In genomic region chr10:126432507-126432906, GRCh38 we compare ENCODE assay signal across 15 cellular contexts. TPM values are rescaled to one million over a fixed set of nuclear protein-coding genes. Genes with fewer than 3 reads are reported as not detected.
DNase-seq lines count a peak whose midpoint lies in the region; ATAC-seq and TF ChIP-seq lines count a peak whose summit lies in the region.
"Had no signal": no experiment of that assay in that cellular context is flagged by ENCODE, and none has a peak within 500 bp of the region (broad histone marks: within the 10 kb centered on the region; RNA-seq: fewer than 3 reads in every experiment).

No MANE protein-coding gene starts in this region.

- H3K79me2 ChIP-seq in PC-3 (ENCODE audit: low read length): no peaks in the 10 kb centered on the region

- no peak for TF ChIP-seq POLR2A in esophagus muscularis mucosa (IDR thresholded peaks at IDR 0.05; ENCODE audit: low read depth)

- H3K4me3 ChIP-seq in CD8-positive, alpha-beta memory T cell (ENCODE audit: low read length): no peak overlapping the region
- H3K4me3 ChIP-seq in PC-3 (ENCODE audit: low read length): no peak overlapping the region
- no peak overlapping the region for H3K4me3 ChIP-seq in esophagus muscularis mucosa
- H3K4me3 ChIP-seq: GM23338 had no signal

- H3K9me3 Mint-ChIP-seq in CD8-positive, alpha-beta memory T cell: peaks cover 0 to 7% (median 2%) of the 10 kb centered on the region in 5 donors
- H3K9me3 Mint-ChIP-seq: CD4-positive, alpha-beta T cell; GM23338 had no signal

- H3K27ac ChIP-seq in CD8-positive, alpha-beta memory T cell (ENCODE audit: low read depth, low read length): no peak overlapping the region
- H3K27ac ChIP-seq in PC-3 (ENCODE audit: low read length) (peak overlapping the region; percentile 72), esophagus muscularis mucosa (replicated peaks in 1 of 4) (no peak overlapping the region)

- H3K27me3 Mint-ChIP-seq in CD8-positive, alpha-beta memory T cell: no peaks in the 10 kb centered on the region

- 82% methylated on average over 7 of the region's 7 CpGs for WGBS in esophagus muscularis mucosa

- peak overlapping the region in 7 of 8 donors; percentile 64 to 93 (median 74) for H3K27ac Mint-ChIP-seq in CD8-positive, alpha-beta memory T cell
- H3K27ac Mint-ChIP-seq: CD4-positive, alpha-beta T cell; GM23338 had no signal

- no peak for ATAC-seq in PC-3
- ATAC-seq in HG03521 (IDR thresholded peaks at IDR 0.05; ENCODE audit: unreplicated experiment): no peak
- no peak for ATAC-seq in GM21390 (IDR thresholded peaks at IDR 0.05; ENCODE audit: unreplicated experiment)
- no peak for ATAC-seq in GM19467 (IDR thresholded peaks at IDR 0.05; ENCODE audit: unreplicated experiment)
- ATAC-seq: GM23338 had no signal

- H3K36me3 Mint-ChIP-seq in CD8-positive, alpha-beta memory T cell: no peaks in the 10 kb centered on the region

- H3K4me2 ChIP-seq in PC-3 (ENCODE audit: low read length): no peak overlapping the region
- H3K4me2 ChIP-seq: GM23338 had no signal

- no peak for TF ChIP-seq CTCF in PC-3 (conservative IDR thresholded peaks at IDR 0.05; ENCODE audit: low read depth, low read length)
- TF ChIP-seq CTCF in esophagus muscularis mucosa (IDR thresholded peaks at IDR 0.05): no peak

- intact Hi-C loops in PC-3 (cut with micrococcal nuclease) (no loop called here), esophagus muscularis mucosa (cut with DNase I) (no loop called here)

- no peaks in the 10 kb centered on the region for H3K4me1 ChIP-seq in CD8-positive, alpha-beta memory T cell (ENCODE audit: insufficient read depth, low read length)
- H3K4me1 ChIP-seq in PC-3 (ENCODE audit: insufficient read depth, low read length) (peaks cover 16% of the 10 kb centered on the region), esophagus muscularis mucosa (no peaks in the 10 kb centered on the region)

- no peak for TF ChIP-seq EP300 in esophagus muscularis mucosa (IDR thresholded peaks at IDR 0.05)

- H3K4me1 Mint-ChIP-seq in CD8-positive, alpha-beta memory T cell: peaks cover 0 to 11% (median 10%) of the 10 kb centered on the region in 3 donors
- H3K4me1 Mint-ChIP-seq: GM23338 had no signal

- no peaks in the 10 kb centered on the region for H3K9me2 ChIP-seq in PC-3 (replicated peaks; ENCODE audit: low read length)

- no TSS peak for BruUV-seq in PC-3 (replicated peaks; lab: Mats Ljungman, UMichigan)

- DNase-seq in CD8-positive, alpha-beta memory T cell: no peak
- DNase-seq in PC-3: no peak
- DNase-seq in esophagus muscularis mucosa (ENCODE audit: extremely low spot score): peak; percentile 68
- DNase-seq: CD4-positive, alpha-beta T cell; COR-L47; DMS153; GF-D8; H7; IMR-90; KBM-7 had no signal

- POLR2A ChIA-PET in CD8-positive, alpha-beta memory T cell (lab: Charles Lee): no interaction called here
- POLR2A ChIA-PET in PC-3 (lab: Charles Lee; ENCODE audit: unreplicated experiment): no interaction called here

- no peaks in the 10 kb centered on the region for H3K27me3 ChIP-seq in CD8-positive, alpha-beta memory T cell (ENCODE audit: insufficient read depth, low read length, poor library complexity, severe bottlenecking)
- no peaks in the 10 kb centered on the region for H3K27me3 ChIP-seq in PC-3 (ENCODE audit: low read length)
- H3K27me3 ChIP-seq in esophagus muscularis mucosa: peaks cover 0 to 13% (median 0%) of the 10 kb centered on the region in 4 donors

- no peak overlapping the region for H2AFZ ChIP-seq in PC-3 (ENCODE audit: low read length)
- H2AFZ ChIP-seq: GM23338 had no signal

- H3F3A ChIP-seq in PC-3 (ENCODE audit: low read length, unreplicated experiment): no peaks in the 10 kb centered on the region

- H4K20me1 ChIP-seq in PC-3 (ENCODE audit: low read length): no peaks in the 10 kb centered on the region

- no peaks in the 10 kb centered on the region for H3K9me3 ChIP-seq in CD8-positive, alpha-beta memory T cell (ENCODE audit: low read length)
- H3K9me3 ChIP-seq in PC-3 (ENCODE audit: low read length) (no peaks in the 10 kb centered on the region), esophagus muscularis mucosa (no peaks in the 10 kb centered on the region)

- CTCF ChIA-PET in CD8-positive, alpha-beta memory T cell (lab: Charles Lee): no interaction called here
- CTCF ChIA-PET in PC-3 (lab: Charles Lee): no interaction called here

- H3K36me3 ChIP-seq in CD8-positive, alpha-beta memory T cell (ENCODE audit: insufficient read depth, low read length): no peaks in the 10 kb centered on the region
- H3K36me3 ChIP-seq in PC-3 (ENCODE audit: low read depth, low read length): no peaks in the 10 kb centered on the region
- H3K36me3 ChIP-seq in esophagus muscularis mucosa: no peaks in the 10 kb centered on the region

- H3K9ac ChIP-seq in PC-3 (ENCODE audit: low read length): peak overlapping the region; percentile 36; the same call in 1 of the 2 replicates

- H3K4me3 Mint-ChIP-seq in CD8-positive, alpha-beta memory T cell: peak overlapping the region in 2 of 7 donors; percentile 34 to 72
- H3K4me3 Mint-ChIP-seq: CD4-positive, alpha-beta T cell; GM23338 had no signal

RNA-seq across cellular contexts. Expression of gene ADAM12, which starts 44.2 kb away (rescaled TPM):
- total RNA-seq in CD8-positive, alpha-beta memory T cell: under 1 TPM; 0.11 to 0.31 TPM
- 6.4 TPM for polyA plus RNA-seq in CD8-positive, alpha-beta memory T cell
- total RNA-seq in PC-3 (2014; rRNA removed): 3.4 and 9.4 TPM in 2 replicates
- 1 to 10 TPM in 2 of 4 donors, under 1 TPM in 2; under 0.01 to 1.3 (median 1.0) TPM for total RNA-seq in esophagus muscularis mucosa
- total RNA-seq: HT-29 had no signal
